ENCODE assay signal across 8 cellular contexts in genomic region chr19:14556662-14557188, GRCh38. TPM values are rescaled to one million over a fixed set of nuclear protein-coding genes. Genes with fewer than 3 reads are reported as not detected.
DNase-seq lines count a peak whose midpoint lies in the region; ATAC-seq and TF ChIP-seq lines count a peak whose summit lies in the region.

No MANE protein-coding gene starts in this region.

- H3K4me3 ChIP-seq in dorsolateral prefrontal cortex (peak overlapping the region in 53 of 59 donors; percentile 1 to 56 (median 31)), lower lobe of right lung (peak overlapping the region; percentile 22)

- CTCF ChIA-PET in activated CD4-positive, alpha-beta memory T cell treated with anti-CD3 and anti-CD28 coated beads for 36 hours (lab: Charles Lee), result interaction anchor here (0.6 to 4.0 kb wide), 24 partner anchors 8 to 421 kb away, joined by 3 to 48 read pairs (median 5); partner anchors contain the start of genes ASF1B, DNAJB1, NDUFB7 and TECR

- peak in 13 of 14 donors; percentile 30 to 84 (median 70) for DNase-seq in C1 segment of cervical spinal cord (lab: John Stamatoyannopoulos, UW)
- DNase-seq in NCI-H345 treated with DMSO at 0.1 percent for 48 hours (lab: John Stamatoyannopoulos, UW; ENCODE audit: unreplicated experiment), result peak; percentile 2
- DNase-seq in activated CD4-positive, alpha-beta memory T cell treated with anti-CD3 and anti-CD28 coated beads for 36 hours, result peak; percentile 85
- DNase-seq in dorsolateral prefrontal cortex, result peak; percentile 73 to 87 (median 79)
- peak; percentile 85 for DNase-seq in lower lobe of right lung
- peak; percentile 42 to 53 (median 46) for DNase-seq in stimulated activated CD4-positive, alpha-beta T cell treated with anti-CD3 and anti-CD28 coated beads, TNF-alpha, amount 100 ng/mL, for 4 hours (ENCODE audit: low read depth in 3 of 3)
- no peak for DNase-seq in DMS153 (lab: John Stamatoyannopoulos, UW)

- no peaks in the 10 kb centered on the region for H3K9me3 Mint-ChIP-seq in activated CD4-positive, alpha-beta memory T cell treated with anti-CD3 and anti-CD28 coated beads for 36 hours

- no peaks in the 10 kb centered on the region for H3K27me3 Mint-ChIP-seq in activated CD4-positive, alpha-beta memory T cell treated with anti-CD3 and anti-CD28 coated beads for 36 hours

- peak; percentile 46 for ATAC-seq in GM21576 (IDR thresholded peaks at IDR 0.05; ENCODE audit: unreplicated experiment)
- ATAC-seq in lower lobe of right lung, result peak; percentile 87 to 88

- H3K27ac Mint-ChIP-seq in activated CD4-positive, alpha-beta memory T cell treated with anti-CD3 and anti-CD28 coated beads for 36 hours, result no peak overlapping the region

- intact Hi-C loops in activated CD4-positive, alpha-beta memory T cell treated with anti-CD3 and anti-CD28 coated beads for 36 hours (cut with micrococcal nuclease), result no loop called here
- intact Hi-C loops in dorsolateral prefrontal cortex (cut with DNase I), result loop anchor here in 1 of 2 donors (5.0 kb wide), 1 partner anchor 34 kb away; no protein-coding TSS in a partner anchor
- intact Hi-C loops in lower lobe of right lung (cut with DNase I), result no loop called here

- TF ChIP-seq CTCF in dorsolateral prefrontal cortex (IDR thresholded peaks at IDR 0.05 in 54 of 56, conservative IDR thresholded peaks at IDR 0.05 in 2 of 56; ENCODE audit: low read depth in 1 of 56, partially characterized antibody in 56 of 56), result peak; percentile 72 to 98 (median 95)
- TF ChIP-seq CTCF in lower lobe of right lung (IDR thresholded peaks at IDR 0.05), result peak; percentile 97

- peaks cover 17% of the 10 kb centered on the region for H3K4me1 ChIP-seq in lower lobe of right lung

- peaks cover 44% of the 10 kb centered on the region for H3K4me1 Mint-ChIP-seq in activated CD4-positive, alpha-beta memory T cell treated with anti-CD3 and anti-CD28 coated beads for 36 hours (ENCODE audit: low read depth)

- no peak overlapping the region for H3K4me3 Mint-ChIP-seq in activated CD4-positive, alpha-beta memory T cell treated with anti-CD3 and anti-CD28 coated beads for 36 hours

- no peaks in the 10 kb centered on the region for H3K36me3 ChIP-seq in lower lobe of right lung

- H3K27me3 ChIP-seq in dorsolateral prefrontal cortex (no peaks in the 10 kb centered on the region), lower lobe of right lung (ENCODE audit: low read depth) (no peaks in the 10 kb centered on the region)

- H3K36me3 Mint-ChIP-seq in activated CD4-positive, alpha-beta memory T cell treated with anti-CD3 and anti-CD28 coated beads for 36 hours, result no peaks in the 10 kb centered on the region

- H3K27ac ChIP-seq in dorsolateral prefrontal cortex, result peak overlapping the region in 58 of 59 donors; percentile 20 to 97 (median 86)
- H3K27ac ChIP-seq in lower lobe of right lung, result no peak overlapping the region

- POLR2A ChIA-PET in activated CD4-positive, alpha-beta memory T cell treated with anti-CD3 and anti-CD28 coated beads for 36 hours (lab: Charles Lee), result interaction anchor here (0.7 to 1.3 kb wide), 3 partner anchors 13 to 50 kb away, joined by 3 to 7 read pairs (median 6); partner anchors contain the start of gene NDUFB7

- no peaks in the 10 kb centered on the region for H3K9me3 ChIP-seq in lower lobe of right lung

RNA-seq across cellular contexts. Expression of gene NDUFB7, which starts 15.1 kb away (rescaled TPM):
- 100 to 1,000 TPM; 118 to 130 TPM for total RNA-seq in activated CD4-positive, alpha-beta memory T cell treated with anti-CD3 and anti-CD28 coated beads for 36 hours
- total RNA-seq in dorsolateral prefrontal cortex, result 100 to 1,000 TPM; 107 to 236 (median 166) TPM
- 121 TPM for total RNA-seq in lower lobe of right lung

RNA-seq across cellular contexts. Expression of gene CLEC17A, which starts 26.2 kb away (rescaled TPM):
- under 1 TPM; 0.33 to 0.85 TPM for total RNA-seq in activated CD4-positive, alpha-beta memory T cell treated with anti-CD3 and anti-CD28 coated beads for 36 hours
- total RNA-seq in dorsolateral prefrontal cortex, result 1 to 10 TPM in 29 of 120 experiments, under 1 TPM in 70, not detected in 21; 0.20 to 3.3 (median 0.75) TPM
- total RNA-seq in lower lobe of right lung, result not detected

RNA-seq across cellular contexts. Expression of gene TECR, which starts 27.3 kb away (rescaled TPM):
- 100 to 1,000 TPM; 120 TPM for total RNA-seq in activated CD4-positive, alpha-beta memory T cell treated with anti-CD3 and anti-CD28 coated beads for 36 hours
- total RNA-seq in dorsolateral prefrontal cortex (100 to 1,000 TPM; 169 to 287 (median 205) TPM), lower lobe of right lung (127 TPM)

RNA-seq across cellular contexts. Expression of gene DNAJB1, which starts 38.5 kb away (rescaled TPM):
- total RNA-seq in activated CD4-positive, alpha-beta memory T cell treated with anti-CD3 and anti-CD28 coated beads for 36 hours, result 10 to 100 TPM; 71.2 to 76.5 TPM
- total RNA-seq in dorsolateral prefrontal cortex (1,000 to 10,000 TPM in 2 of 120 experiments, 100 to 1,000 TPM in 67, 10 to 100 TPM in 51; 67.5 to 1,486 (median 107) TPM), lower lobe of right lung (92.5 TPM)
